24 cellular contexts compared by ENCODE assay signal in the genomic region with DNA sequence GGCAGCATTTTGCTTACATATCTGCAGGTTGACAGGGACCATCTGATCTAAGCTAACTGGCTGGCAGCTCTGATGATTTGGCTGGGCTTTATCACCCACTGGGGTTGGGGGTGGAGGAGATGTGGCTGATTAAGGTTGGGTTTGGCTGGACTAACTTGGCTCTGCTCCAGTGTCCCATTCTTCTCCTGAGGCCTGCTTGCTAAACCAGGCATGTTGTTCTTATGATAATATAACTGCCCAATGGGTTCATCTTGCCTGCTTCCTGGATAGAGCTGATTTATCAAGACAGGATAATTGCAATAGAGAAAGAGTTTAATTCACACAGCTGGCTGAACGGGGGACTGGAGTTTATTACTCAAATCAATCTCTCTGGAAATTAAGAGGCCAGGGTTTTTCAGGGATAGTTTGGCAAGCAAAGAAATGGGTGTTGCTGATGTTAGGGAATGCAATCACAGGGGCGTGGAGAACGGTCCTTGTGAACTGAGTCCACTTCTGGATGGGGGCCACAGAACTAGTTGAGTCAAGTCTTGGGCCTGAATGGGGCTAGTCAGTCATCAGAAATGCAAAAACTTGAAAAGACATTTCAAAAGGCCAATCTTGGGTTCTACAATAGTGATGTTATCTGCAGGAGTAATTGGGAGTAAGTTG.
DNase-seq lines count a peak whose midpoint lies in the region; ATAC-seq and TF ChIP-seq lines count a peak whose summit lies in the region.
"Had no signal": no experiment of that assay in that cellular context is flagged by ENCODE, and none has a peak within 500 bp of the region (broad histone marks: within the 10 kb centered on the region; RNA-seq: fewer than 3 reads in every experiment).

No MANE protein-coding gene starts in this region.

- H3K79me2 ChIP-seq in GM23338 (replicated peaks; ENCODE audit: insufficient read depth), result no peaks in the 10 kb centered on the region

- no peak for ATAC-seq in GM23338
- no peak for ATAC-seq in HG03108 (IDR thresholded peaks at IDR 0.05; ENCODE audit: unreplicated experiment)
- ATAC-seq: psoas muscle; stimulated activated naive CD8-positive, alpha-beta T cell treated with anti-CD3 and anti-CD28 coated beads, Interleukin-15, Interleukin-2, amounts not matched to agents 100 U/mL and 50 U/mL, for 24 hours had no signal

- H3K27ac ChIP-seq in GM23338 (ENCODE audit: low read depth), result no peak overlapping the region
- H3K27ac ChIP-seq: cardiac muscle cell, psoas muscle, tibial artery, WERI-Rb-1 had no signal

- H3K36me3 Mint-ChIP-seq in GM23338 (ENCODE audit: low read depth), result no peaks in the 10 kb centered on the region
- H3K36me3 Mint-ChIP-seq in activated naive CD4-positive, alpha-beta T cell treated with anti-CD3 and anti-CD28 coated beads, Interleukin-2, amount 10 ng/mL, durations not matched to agents 7 days and 5 days, result no peaks in the 10 kb centered on the region
- H3K36me3 Mint-ChIP-seq: immature natural killer cell had no signal

- H2AFZ ChIP-seq in GM23338, result 0 out of 2 replicates have a peak overlapping the region, but pooled peaks have one; percentile 21

- TF ChIP-seq CTCF in GM23338 (conservative IDR thresholded peaks at IDR 0.05; ENCODE audit: low read depth in 2 of 2) (no peak), epithelial cell of esophagus (IDR thresholded peaks at IDR 0.05; ENCODE audit: insufficient read depth, low read depth, low read length, missing control alignments) (no peak)

- peaks cover 7% of the 10 kb centered on the region; the same call in 2 of the 3 replicates for H3K9me3 Mint-ChIP-seq in GM23338
- peaks cover 9% of the 10 kb centered on the region for H3K9me3 Mint-ChIP-seq in activated naive CD4-positive, alpha-beta T cell treated with anti-CD3 and anti-CD28 coated beads, Interleukin-2, amount 10 ng/mL, durations not matched to agents 7 days and 5 days

- H3K4me3 ChIP-seq in GM23338 (no peak overlapping the region), epithelial cell of esophagus (ENCODE audit: low read length) (no peak overlapping the region)
- H3K4me3 ChIP-seq: cardiac muscle cell, psoas muscle, tibial artery had no signal

- H3K4me3 Mint-ChIP-seq in GM23338, result no peak overlapping the region
- H3K4me3 Mint-ChIP-seq in activated naive CD4-positive, alpha-beta T cell treated with anti-CD3 and anti-CD28 coated beads, Interleukin-2, amount 10 ng/mL, durations not matched to agents 7 days and 5 days, result no peak overlapping the region
- H3K4me3 Mint-ChIP-seq: CD4-positive, alpha-beta T cell; immature natural killer cell; T-helper 1 cell treated with Interleukin-12 subunit alpha and Interleukin-12 subunit beta and Interleukin-4 antibody, amounts not matched to agents 30 μg/mL and 1 μg/mL, for 36 hours had no signal

- H3K27me3 Mint-ChIP-seq in GM23338 (ENCODE audit: insufficient read depth, low read depth, poor library complexity), result peaks cover 5% of the 10 kb centered on the region
- no peaks in the 10 kb centered on the region for H3K27me3 Mint-ChIP-seq in activated naive CD4-positive, alpha-beta T cell treated with anti-CD3 and anti-CD28 coated beads, Interleukin-2, amount 10 ng/mL, durations not matched to agents 7 days and 5 days
- H3K27me3 Mint-ChIP-seq: CD4-positive, alpha-beta T cell had no signal

- H3K4me1 ChIP-seq in GM23338 (ENCODE audit: insufficient read depth), result no peaks in the 10 kb centered on the region
- H3K4me1 ChIP-seq: psoas muscle, tibial artery had no signal

- CTCF ChIA-PET in activated naive CD4-positive, alpha-beta T cell treated with anti-CD3 and anti-CD28 coated beads, Interleukin-2, amount 10 ng/mL, durations not matched to agents 7 days and 5 days (lab: Charles Lee), result no interaction called here

- no peak for DNase-seq in GM23338 (ENCODE audit: low spot score)
- peak; percentile 62 for DNase-seq in NCI-H2081 treated with DMSO at 0.1 percent for 48 hours (lab: John Stamatoyannopoulos, UW)
- peak; percentile 25 to 52 for DNase-seq in SHP77 (lab: John Stamatoyannopoulos, UW)
- DNase-seq in epithelial cell of esophagus (ENCODE audit: low read depth), result peak; percentile 4
- DNase-seq in T-helper 1 cell, result no peak
- no peak for DNase-seq in activated naive CD4-positive, alpha-beta T cell treated with anti-CD3 and anti-CD28 coated beads, Interleukin-2, amount 10 ng/mL, durations not matched to agents 7 days and 5 days
- DNase-seq: activated CD4-positive, alpha-beta T cell treated with anti-CD3 and anti-CD28 coated beads, Interleukin-2, amount 50 U/mL, for 4 hours; activated effector memory CD4-positive, alpha-beta T cell treated with anti-CD3 and anti-CD28 coated beads, Interleukin-2, amount 50 U/mL, for 16 hours; CD4-positive, alpha-beta T cell; DMS79; immature natural killer cell; Kasumi-1; NCI-H1436; NCI-H526; psoas muscle; Right ventricle myocardium superior; small intestine; stimulated activated CD4-positive, alpha-beta T cell treated with anti-CD3 and anti-CD28 coated beads, Interleukin-2, amount 100 ng/mL, for 48 hours; stimulated activated naive CD8-positive, alpha-beta T cell treated with anti-CD3 and anti-CD28 coated beads, Interleukin-15, Interleukin-2, amounts not matched to agents 100 U/mL and 50 U/mL, for 24 hours; tibial artery; WERI-Rb-1 had no signal

- no peak overlapping the region for H3K4me2 ChIP-seq in GM23338

- peaks cover 3% of the 10 kb centered on the region for H3K4me1 Mint-ChIP-seq in GM23338
- no peaks in the 10 kb centered on the region for H3K4me1 Mint-ChIP-seq in activated naive CD4-positive, alpha-beta T cell treated with anti-CD3 and anti-CD28 coated beads, Interleukin-2, amount 10 ng/mL, durations not matched to agents 7 days and 5 days
- H3K4me1 Mint-ChIP-seq: immature natural killer cell had no signal

- no peaks in the 10 kb centered on the region for H3K9me2 ChIP-seq in GM23338 (ENCODE audit: insufficient read depth)

- no peaks in the 10 kb centered on the region for H4K20me1 ChIP-seq in GM23338 (replicated peaks; ENCODE audit: insufficient read depth)

- no peaks in the 10 kb centered on the region for H3K27me3 ChIP-seq in GM23338 (ENCODE audit: insufficient read depth)
- H3K27me3 ChIP-seq: cardiac muscle cell, tibial artery had no signal

- H3K27ac Mint-ChIP-seq in GM23338, result no peak overlapping the region
- H3K27ac Mint-ChIP-seq in activated naive CD4-positive, alpha-beta T cell treated with anti-CD3 and anti-CD28 coated beads, Interleukin-2, amount 10 ng/mL, durations not matched to agents 7 days and 5 days, result no peak overlapping the region
- H3K27ac Mint-ChIP-seq: CD4-positive, alpha-beta T cell; immature natural killer cell; T-helper 1 cell treated with Interleukin-12 subunit alpha and Interleukin-12 subunit beta and Interleukin-4 antibody, amounts not matched to agents 30 μg/mL and 1 μg/mL, for 36 hours had no signal

- no peaks in the 10 kb centered on the region for H3K36me3 ChIP-seq in GM23338 (ENCODE audit: insufficient read depth)
- H3K36me3 ChIP-seq: cardiac muscle cell, tibial artery, WERI-Rb-1 had no signal

- no peaks in the 10 kb centered on the region for H3F3A ChIP-seq in GM23338 (replicated peaks; ENCODE audit: low read depth)

TF ChIP-seq in GM23338, 12 proteins besides CTCF, POLR2A, EP300 and RAD21 (continues in another document):
- TF ChIP-seq ZNF114 (CRISPR knock-in tag; IDR thresholded peaks at IDR 0.05), result no peak
- no peak for TF ChIP-seq NANOG (IDR thresholded peaks at IDR 0.05; ENCODE audit: borderline replicate concordance)
- TF ChIP-seq STAT1 (IDR thresholded peaks at IDR 0.05; ENCODE audit: unreplicated experiment), result no peak
- TF ChIP-seq JUNB (IDR thresholded peaks at IDR 0.05; ENCODE audit: unreplicated experiment), result no peak
- TF ChIP-seq CREB1 (CRISPR knock-in tag; IDR thresholded peaks at IDR 0.05; ENCODE audit: low read depth), result no peak
- TF ChIP-seq, protein P1, sequence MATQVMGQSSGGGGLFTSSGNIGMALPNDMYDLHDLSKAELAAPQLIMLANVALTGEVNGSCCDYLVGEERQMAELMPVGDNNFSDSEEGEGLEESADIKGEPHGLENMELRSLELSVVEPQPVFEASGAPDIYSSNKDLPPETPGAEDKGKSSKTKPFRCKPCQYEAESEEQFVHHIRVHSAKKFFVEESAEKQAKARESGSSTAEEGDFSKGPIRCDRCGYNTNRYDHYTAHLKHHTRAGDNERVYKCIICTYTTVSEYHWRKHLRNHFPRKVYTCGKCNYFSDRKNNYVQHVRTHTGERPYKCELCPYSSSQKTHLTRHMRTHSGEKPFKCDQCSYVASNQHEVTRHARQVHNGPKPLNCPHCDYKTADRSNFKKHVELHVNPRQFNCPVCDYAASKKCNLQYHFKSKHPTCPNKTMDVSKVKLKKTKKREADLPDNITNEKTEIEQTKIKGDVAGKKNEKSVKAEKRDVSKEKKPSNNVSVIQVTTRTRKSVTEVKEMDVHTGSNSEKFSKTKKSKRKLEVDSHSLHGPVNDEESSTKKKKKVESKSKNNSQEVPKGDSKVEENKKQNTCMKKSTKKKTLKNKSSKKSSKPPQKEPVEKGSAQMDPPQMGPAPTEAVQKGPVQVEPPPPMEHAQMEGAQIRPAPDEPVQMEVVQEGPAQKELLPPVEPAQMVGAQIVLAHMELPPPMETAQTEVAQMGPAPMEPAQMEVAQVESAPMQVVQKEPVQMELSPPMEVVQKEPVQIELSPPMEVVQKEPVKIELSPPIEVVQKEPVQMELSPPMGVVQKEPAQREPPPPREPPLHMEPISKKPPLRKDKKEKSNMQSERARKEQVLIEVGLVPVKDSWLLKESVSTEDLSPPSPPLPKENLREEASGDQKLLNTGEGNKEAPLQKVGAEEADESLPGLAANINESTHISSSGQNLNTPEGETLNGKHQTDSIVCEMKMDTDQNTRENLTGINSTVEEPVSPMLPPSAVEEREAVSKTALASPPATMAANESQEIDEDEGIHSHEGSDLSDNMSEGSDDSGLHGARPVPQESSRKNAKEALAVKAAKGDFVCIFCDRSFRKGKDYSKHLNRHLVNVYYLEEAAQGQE (IDR thresholded peaks at IDR 0.05; ENCODE audit: unreplicated experiment), result no peak
- no peak for TF ChIP-seq EZH2phosphoT487 (IDR thresholded peaks at IDR 0.05; ENCODE audit: unreplicated experiment)
- no peak for TF ChIP-seq EZH2 (IDR thresholded peaks at IDR 0.05; ENCODE audit: low read depth, unreplicated experiment)

Comparison
In these comparisons a context has a peak if more than half of its experiments do, and no peak if none do; other contexts are left out.
1. DNase-seq: peak in NCI-H2081 treated with DMSO at 0.1 percent for 48 hours (single experiment), SHP77 (2 of 2) and epithelial cell of esophagus (single experiment); none in GM23338 (single experiment), T-helper 1 cell (0 of 5) and activated naive CD4-positive, alpha-beta T cell treated with anti-CD3 and anti-CD28 coated beads, Interleukin-2, amount 10 ng/mL, durations not matched to agents 7 days and 5 days (single experiment).